Comparison of ENCODE assay signal across 8 cellular contexts in genomic region chr15:51970981-51971352, GRCh38. TPM values are rescaled to one million over a fixed set of nuclear protein-coding genes. Genes with fewer than 3 reads are reported as not detected.
DNase-seq lines count a peak whose midpoint lies in the region; ATAC-seq and TF ChIP-seq lines count a peak whose summit lies in the region.

No MANE protein-coding gene starts in this region.

- ATAC-seq in GM21576 (IDR thresholded peaks at IDR 0.05; ENCODE audit: unreplicated experiment) = peak; percentile 16

- WGBS in ovary, 3 donors = 1 to 2% (median 2%) methylated on average over 6 of the region's 6 CpGs

- H3K4me3 ChIP-seq in OCI-LY3 (ENCODE audit: low read length) = peak overlapping the region; percentile 89
- H3K4me3 ChIP-seq in ovary = peak overlapping the region; percentile 83

- H3K79me2 ChIP-seq in OCI-LY3 (ENCODE audit: low read length) = peaks cover 67% of the 10 kb centered on the region

- peaks cover 12% of the 10 kb centered on the region; the same call in 1 of the 2 replicates for H3K4me1 ChIP-seq in OCI-LY3 (ENCODE audit: low read length)
- H3K4me1 ChIP-seq in ovary (ENCODE audit: insufficient read depth) = peaks cover 7% of the 10 kb centered on the region

- TF ChIP-seq POLR2A in ovary (IDR thresholded peaks at IDR 0.05) = no peak

- H3K9ac ChIP-seq in OCI-LY3 (ENCODE audit: low read length) = peak overlapping the region; percentile 85

- intact Hi-C loops in ovary (cut with DNase I) = loop anchor here in 2 of 4 donors (5.0 kb wide), 1 partner anchor 46 kb away; the partner anchor contains the start of gene MAPK6 (in 2 of the 2)

- H4K20me1 ChIP-seq in OCI-LY3 (ENCODE audit: insufficient read depth, low read length) = peaks cover 4% of the 10 kb centered on the region; the same call in 1 of the 2 replicates

- peak overlapping the region; percentile 74; the same call in 1 of the 2 replicates for H2AFZ ChIP-seq in OCI-LY3 (ENCODE audit: low read depth, low read length)

- peaks cover 7% of the 10 kb centered on the region; the same call in 1 of the 2 replicates for H3K9me3 ChIP-seq in OCI-LY3 (ENCODE audit: insufficient read depth, low read length)
- no peaks in the 10 kb centered on the region for H3K9me3 ChIP-seq in ovary

- DNase-seq in COR-L47 (lab: John Stamatoyannopoulos, UW) (peak; percentile 46), epithelial cell of prostate (ENCODE audit: low read depth, low spot score) (no peak), ovary (no peak), NCI-H345 (lab: John Stamatoyannopoulos, UW) (no peak), AG08396 (ENCODE audit: low spot score) (no peak), activated gamma-delta T cell treated with Interleukin-2 at 50 U/mL for 16 hours (no peak)

- TF ChIP-seq CTCF in OCI-LY3 (IDR thresholded peaks at IDR 0.05; ENCODE audit: low read depth, low read length) = no peak
- TF ChIP-seq CTCF in ovary (IDR thresholded peaks at IDR 0.05) = no peak

- H3K36me3 ChIP-seq in OCI-LY3 (replicated peaks; ENCODE audit: low read depth, low read length) (peaks cover 19% of the 10 kb centered on the region), ovary (no peaks in the 10 kb centered on the region)

- H3K4me2 ChIP-seq in OCI-LY3 (ENCODE audit: low read length) = peak overlapping the region; percentile 72

- no peak for TF ChIP-seq EP300 in ovary (IDR thresholded peaks at IDR 0.05)

- H3K27me3 ChIP-seq in OCI-LY3 (ENCODE audit: low read depth, low read length) (no peaks in the 10 kb centered on the region), ovary (no peaks in the 10 kb centered on the region)

- H3K27ac ChIP-seq in OCI-LY3 (ENCODE audit: low read length) = peak overlapping the region; percentile 59
- H3K27ac ChIP-seq in epithelial cell of prostate = peak overlapping the region; percentile 80
- peak overlapping the region in 1 of 2 donors; percentile 92 for H3K27ac ChIP-seq in ovary

RNA-seq across cellular contexts. Expression of gene LEO1, which starts 0.6 kb away (rescaled TPM):
- 10 to 100 TPM in 3 of 7 donors, 1 to 10 TPM in 4; 6.8 to 12.4 (median 9.6) TPM for total RNA-seq in ovary
- polyA plus RNA-seq in ovary = 10 to 100 TPM in 1 of 2 donors, 1 to 10 TPM in 1; 8.0 to 22.5 TPM

RNA-seq across cellular contexts. Expression of gene MAPK6, which starts 48.1 kb away (rescaled TPM):
- 10 to 100 TPM; 17.6 to 24.5 (median 21.5) TPM for total RNA-seq in ovary
- 10 to 100 TPM in 1 of 2 donors, 1 to 10 TPM in 1; 5.9 to 11.6 TPM for polyA plus RNA-seq in ovary
